Comparison of ENCODE assay signal across 8 cellular contexts in genomic region chr1:2583871-2584341, GRCh38. TPM values are rescaled to one million over a fixed set of nuclear protein-coding genes. Genes with fewer than 3 reads are reported as not detected.
A peak's percentile ranks its signal among the peaks of the same experiment; 100 is the strongest.
DNase-seq lines count a peak whose midpoint lies in the region; ATAC-seq, FAIRE-seq and TF ChIP-seq lines count a peak whose summit lies in the region.
"Had no signal": no experiment of that assay in that cellular context is flagged by ENCODE, and none has a peak within 500 bp of the region (broad histone marks: within the 10 kb centered on the region; RNA-seq: fewer than 3 reads in every experiment).

No MANE protein-coding gene starts in this region.

- FAIRE-seq in GM12891 (lab: Jason Lieb, UNC): peak; percentile 5

- H3K4me3 ChIP-seq in body of pancreas (no peak overlapping the region), parathyroid adenoma (ENCODE audit: low read depth, low read length) (peak overlapping the region; percentile 34)

- peak overlapping the region; percentile 68 for H3K4me2 ChIP-seq in parathyroid adenoma (ENCODE audit: low read length)

- intact Hi-C loops in body of pancreas (cut with DNase I): loop anchor here (10.0 kb wide), 1 partner anchor 49 kb away; the partner anchor contains the start of gene HES5

- no peak for ATAC-seq in body of pancreas
- ATAC-seq in HG02588 (IDR thresholded peaks at IDR 0.05; ENCODE audit: unreplicated experiment): no peak
- ATAC-seq in GM21515 (IDR thresholded peaks at IDR 0.05; ENCODE audit: unreplicated experiment): no peak
- no peak for ATAC-seq in GM21423 (IDR thresholded peaks at IDR 0.05; ENCODE audit: unreplicated experiment)

- peaks cover 39% of the 10 kb centered on the region for H3K4me1 ChIP-seq in body of pancreas
- H3K4me1 ChIP-seq in parathyroid adenoma: peaks cover 7% of the 10 kb centered on the region

- H2AFZ ChIP-seq in parathyroid adenoma: peak overlapping the region; percentile 69

- H3K27me3 ChIP-seq in body of pancreas: no peaks in the 10 kb centered on the region
- H3K27me3 ChIP-seq in parathyroid adenoma (ENCODE audit: control insufficient read depth, insufficient read depth, low read length): no peaks in the 10 kb centered on the region

- TF ChIP-seq CTCF in body of pancreas (IDR thresholded peaks at IDR 0.05) (peak in 1 of 7 experiments; percentile 9), parathyroid adenoma (IDR thresholded peaks at IDR 0.05) (no peak)

- H3K9ac ChIP-seq in parathyroid adenoma: no peak overlapping the region

- TF ChIP-seq POLR2A in GM12891 (IDR thresholded peaks at IDR 0.05; ENCODE audit: low read depth, low read length) (no peak), body of pancreas (IDR thresholded peaks at IDR 0.05) (peak in 2 of 3 donors; percentile 23 to 28)

- H3K27ac ChIP-seq in body of pancreas: peak overlapping the region in 2 of 4 donors; percentile 21 to 47
- peak overlapping the region; percentile 90 for H3K27ac ChIP-seq in parathyroid adenoma

- H3K79me2 ChIP-seq in parathyroid adenoma: no peaks in the 10 kb centered on the region

- DNase-seq in GM12891 (ENCODE audit: insufficient read length, low spot score): no peak
- DNase-seq in NCI-H460 (ENCODE audit: extremely low read depth, low read depth): peak; percentile 14
- DNase-seq in body of pancreas: peak; percentile 38 to 60 (median 53)
- DNase-seq: nucleus accumbens had no signal

- whole genome bisulfite sequencing in body of pancreas, 2 donors: 23 to 31% methylated on average over 7 to 14 of the region's 14 CpGs

- no peaks in the 10 kb centered on the region for H3K36me3 ChIP-seq in body of pancreas (replicated peaks in 1 of 2; ENCODE audit: insufficient read depth in 1 of 2, low read depth in 2 of 2)
- no peaks in the 10 kb centered on the region for H3K36me3 ChIP-seq in parathyroid adenoma (ENCODE audit: control insufficient read depth, insufficient read depth, low read length)

- H3K9me3 ChIP-seq in body of pancreas (no peaks in the 10 kb centered on the region), parathyroid adenoma (ENCODE audit: control insufficient read depth, low read length) (no peaks in the 10 kb centered on the region)

TF ChIP-seq in GM12891, 5 proteins besides CTCF, POLR2A, EP300 and RAD21:
- TF ChIP-seq TAF1 (IDR thresholded peaks at IDR 0.05; ENCODE audit: low read depth, low read length): no peak
- no peak for TF ChIP-seq POLR2AphosphoS5 (IDR thresholded peaks at IDR 0.05; ENCODE audit: low read depth, low read length)
- TF ChIP-seq POU2F2 (IDR thresholded peaks at IDR 0.05; ENCODE audit: low read depth, low read length): no peak
- TF ChIP-seq SPI1 (IDR thresholded peaks at IDR 0.05; ENCODE audit: low read depth, low read length): no peak
- no peak for TF ChIP-seq PAX5 (IDR thresholded peaks at IDR 0.05; ENCODE audit: insufficient read depth, low read length, severe bottlenecking)

RNA-seq across cellular contexts. Expression of gene PRXL2B, which starts 2.7 kb away (rescaled TPM):
- polyA plus RNA-seq in GM12891 (2012; ENCODE audit: low read depth, missing spikeins): 4.8 TPM
- 4.7 and 7.2 TPM in 2 replicates for total RNA-seq in NCI-H460 (2014; rRNA removed; shearing (Covaris generic))
- polyA plus RNA-seq in NCI-H460 (2014; cell fraction: nucleus; rRNA removed): 25.9 and 71.9 TPM in 2 replicates
- total RNA-seq in body of pancreas: 1 to 10 TPM; 5.6 to 8.8 TPM

RNA-seq across cellular contexts. Expression of gene TNFRSF14, which starts 27.7 kb away (rescaled TPM):
- polyA plus RNA-seq in GM12891 (2012; ENCODE audit: low read depth, missing spikeins): 96.9 TPM
- 1.5 and 2.5 TPM in 2 replicates for total RNA-seq in NCI-H460 (2014; rRNA removed; shearing (Covaris generic))
- 9.7 and 14.5 TPM in 2 replicates for polyA plus RNA-seq in NCI-H460 (2014; cell fraction: nucleus; rRNA removed)
- total RNA-seq in body of pancreas: 10 to 100 TPM; 25.9 to 58.3 TPM

RNA-seq across cellular contexts. Expression of gene MMEL1, which starts 48.9 kb away (rescaled TPM):
- not detected for polyA plus RNA-seq in GM12891 (2012; ENCODE audit: low read depth, missing spikeins)
- 0.25 TPM in 1 of 2 replicates, not detected in the other for total RNA-seq in NCI-H460 (2014; rRNA removed; shearing (Covaris generic))
- polyA plus RNA-seq in NCI-H460 (2014; cell fraction: nucleus; rRNA removed): not detected in 2 replicates
- not detected for total RNA-seq in body of pancreas

RNA-seq across cellular contexts. Expression of gene HES5, which starts 53.8 kb away (rescaled TPM):
- not detected for polyA plus RNA-seq in GM12891 (2012; ENCODE audit: low read depth, missing spikeins)
- not detected in 2 replicates for total RNA-seq in NCI-H460 (2014; rRNA removed; shearing (Covaris generic))
- not detected in 2 replicates for polyA plus RNA-seq in NCI-H460 (2014; cell fraction: nucleus; rRNA removed)
- total RNA-seq in body of pancreas: not detected

RNA-seq across cellular contexts. Expression of gene PANK4, which starts 57.5 kb away (rescaled TPM):
- 12.6 TPM for polyA plus RNA-seq in GM12891 (2012; ENCODE audit: low read depth, missing spikeins)
- 9.5 and 12.5 TPM in 2 replicates for total RNA-seq in NCI-H460 (2014; rRNA removed; shearing (Covaris generic))
- polyA plus RNA-seq in NCI-H460 (2014; cell fraction: nucleus; rRNA removed): 61.0 and 64.2 TPM in 2 replicates
- 10 to 100 TPM; 13.7 to 31.3 TPM for total RNA-seq in body of pancreas
